8 cellular contexts compared by ENCODE assay signal in the genomic region with DNA sequence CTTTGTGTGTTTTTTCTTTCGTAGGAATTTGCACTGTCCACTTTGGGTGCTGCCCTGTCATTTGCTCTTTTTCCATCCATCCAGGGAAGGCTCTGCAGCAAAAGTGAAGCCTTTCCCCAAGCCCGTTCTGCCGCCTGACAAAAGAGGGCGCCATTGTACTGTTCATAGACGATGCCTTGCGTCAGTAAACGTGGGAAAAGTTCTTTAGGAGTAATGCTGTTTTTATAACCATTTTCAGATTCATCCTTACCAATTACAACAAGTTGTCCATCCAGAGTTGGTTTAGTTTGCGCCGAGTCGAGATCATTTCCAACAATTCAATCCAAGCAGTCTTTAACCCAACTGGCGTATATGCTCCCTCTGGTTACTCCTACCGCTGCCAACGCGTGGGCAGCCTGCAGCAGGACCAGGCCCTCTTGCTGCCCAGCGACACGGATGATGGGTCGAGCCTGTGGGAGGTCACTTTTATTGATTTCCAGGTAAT. TPM values are rescaled to one million over a fixed set of nuclear protein-coding genes. Genes with fewer than 3 reads are reported as not detected.
A peak's percentile ranks its signal among the peaks of the same experiment; 100 is the strongest.
DNase-seq lines count a peak whose midpoint lies in the region; ATAC-seq and TF ChIP-seq lines count a peak whose summit lies in the region.

No MANE protein-coding gene starts in this region.

- POLR2A ChIA-PET in CD8-positive, alpha-beta T cell (lab: Charles Lee), result no interaction called here

- H3K4me1 Mint-ChIP-seq in CD8-positive, alpha-beta T cell (ENCODE audit: low read depth), result no peaks in the 10 kb centered on the region
- no peaks in the 10 kb centered on the region for H3K4me1 Mint-ChIP-seq in activated T-helper 2 cell treated with anti-CD3 and anti-CD28 coated beads, Interferon-gamma antibody, Interleukin-2, Interleukin-4, amounts not matched to agents 10 μg/mL and 5 μg/mL and 100 μg/mL, durations not matched to agents 14 hours and 24 hours and 36 hours (ENCODE audit: low read depth)

- intact Hi-C loops in CD8-positive, alpha-beta T cell (cut with DNase I, micrococcal nuclease), result no loop called here
- intact Hi-C loops in activated T-helper 2 cell treated with anti-CD3 and anti-CD28 coated beads, Interferon-gamma antibody, Interleukin-2, Interleukin-4, amounts not matched to agents 10 μg/mL and 5 μg/mL and 100 μg/mL, durations not matched to agents 14 hours and 24 hours and 36 hours (cut with micrococcal nuclease), result loop anchor here (2.0 kb wide), 1 partner anchor 1252 kb away; no protein-coding TSS in a partner anchor
- intact Hi-C loops in prostate gland (cut with DNase I), result loop anchor here (5.0 kb wide), 1 partner anchor 40 kb away; no protein-coding TSS in a partner anchor

- no peak for TF ChIP-seq POLR2A in prostate gland (IDR thresholded peaks at IDR 0.05)

- TF ChIP-seq CTCF in CD8-positive, alpha-beta T cell (IDR thresholded peaks at IDR 0.05), result peak; percentile 44
- TF ChIP-seq CTCF in prostate gland (IDR thresholded peaks at IDR 0.05), result peak in 3 of 4 experiments; percentile 19 to 43 (median 36)

- peaks cover 6% of the 10 kb centered on the region for H3K9me3 Mint-ChIP-seq in CD8-positive, alpha-beta T cell
- peaks cover 3% of the 10 kb centered on the region for H3K9me3 Mint-ChIP-seq in activated T-helper 2 cell treated with anti-CD3 and anti-CD28 coated beads, Interferon-gamma antibody, Interleukin-2, Interleukin-4, amounts not matched to agents 10 μg/mL and 5 μg/mL and 100 μg/mL, durations not matched to agents 14 hours and 24 hours and 36 hours

- H3K27me3 ChIP-seq in CD8-positive, alpha-beta T cell (ENCODE audit: insufficient read depth, low read length), result no peaks in the 10 kb centered on the region
- H3K27me3 ChIP-seq in HAP-1 (ENCODE audit: low read depth) (no peaks in the 10 kb centered on the region), prostate gland (replicated peaks; ENCODE audit: insufficient read depth) (no peaks in the 10 kb centered on the region)

- peaks cover 5% of the 10 kb centered on the region for H3K27me3 Mint-ChIP-seq in CD8-positive, alpha-beta T cell (ENCODE audit: low read depth)
- H3K27me3 Mint-ChIP-seq in activated T-helper 2 cell treated with anti-CD3 and anti-CD28 coated beads, Interferon-gamma antibody, Interleukin-2, Interleukin-4, amounts not matched to agents 10 μg/mL and 5 μg/mL and 100 μg/mL, durations not matched to agents 14 hours and 24 hours and 36 hours (ENCODE audit: low read depth), result no peaks in the 10 kb centered on the region

- H3K27ac Mint-ChIP-seq in CD8-positive, alpha-beta T cell, result no peak overlapping the region
- H3K27ac Mint-ChIP-seq in activated T-helper 2 cell treated with anti-CD3 and anti-CD28 coated beads, Interferon-gamma antibody, Interleukin-2, Interleukin-4, amounts not matched to agents 10 μg/mL and 5 μg/mL and 100 μg/mL, durations not matched to agents 14 hours and 24 hours and 36 hours, result no peak overlapping the region

- in situ Hi-C loops in HAP-1 (cut with MboI; ENCODE audit: low sequenced_read_pairs), result loop anchor here (25.0 kb wide), 1 partner anchor 1250 kb away; no protein-coding TSS in a partner anchor

- H3K4me1 ChIP-seq in CD8-positive, alpha-beta T cell (ENCODE audit: insufficient read depth, low read length), result no peaks in the 10 kb centered on the region
- H3K4me1 ChIP-seq in HAP-1 (no peaks in the 10 kb centered on the region; the same call in 1 of the 2 replicates), prostate gland (replicated peaks) (no peaks in the 10 kb centered on the region)

- peaks cover 5% of the 10 kb centered on the region for H3K36me3 Mint-ChIP-seq in CD8-positive, alpha-beta T cell
- H3K36me3 Mint-ChIP-seq in activated T-helper 2 cell treated with anti-CD3 and anti-CD28 coated beads, Interferon-gamma antibody, Interleukin-2, Interleukin-4, amounts not matched to agents 10 μg/mL and 5 μg/mL and 100 μg/mL, durations not matched to agents 14 hours and 24 hours and 36 hours (ENCODE audit: low read depth), result no peaks in the 10 kb centered on the region

- H3K9me3 ChIP-seq in CD8-positive, alpha-beta T cell (ENCODE audit: low read length), result no peaks in the 10 kb centered on the region
- H3K9me3 ChIP-seq in HAP-1 (no peaks in the 10 kb centered on the region), prostate gland (no peaks in the 10 kb centered on the region)

- no peak overlapping the region for H3K4me3 ChIP-seq in CD8-positive, alpha-beta T cell (ENCODE audit: low read depth, low read length)
- no peak overlapping the region for H3K4me3 ChIP-seq in HAP-1
- H3K4me3 ChIP-seq in prostate gland, result no peak overlapping the region

- ATAC-seq in CD8-positive, alpha-beta T cell, result no peak
- no peak for ATAC-seq in HG03135 (IDR thresholded peaks at IDR 0.05; ENCODE audit: unreplicated experiment)

- no peaks in the 10 kb centered on the region for H3K36me3 ChIP-seq in CD8-positive, alpha-beta T cell (ENCODE audit: insufficient read depth, low read length)
- no peaks in the 10 kb centered on the region for H3K36me3 ChIP-seq in HAP-1 (replicated peaks)
- H3K36me3 ChIP-seq in prostate gland, result no peaks in the 10 kb centered on the region

- DNase-seq in CD8-positive, alpha-beta T cell, result peak in 2 of 7 experiments; percentile 7 to 20
- peak; percentile 66 to 80 for DNase-seq in HAP-1 (ENCODE audit: low spot score in 2 of 2)
- DNase-seq in NCI-H524 (lab: John Stamatoyannopoulos, UW), result peak; percentile 12 to 62
- peak; percentile 20 for DNase-seq in activated T-helper 2 cell treated with anti-CD3 and anti-CD28 coated beads, Interferon-gamma antibody, Interleukin-2, Interleukin-4, amounts not matched to agents 10 μg/mL and 5 μg/mL and 100 μg/mL, durations not matched to agents 14 hours and 24 hours and 36 hours (ENCODE audit: low spot score)
- peak; percentile 72 for DNase-seq in globus pallidus (ENCODE audit: low spot score)
- DNase-seq in prostate gland (ENCODE audit: low spot score), result no peak
- no peak for DNase-seq in stimulated activated naive CD4-positive, alpha-beta T cell treated with Interleukin-2 at 50 U/mL for 16 hours (lab: John Stamatoyannopoulos, UW)

- WGBS in prostate gland, result 59% methylated on average over 17 of the region's 17 CpGs

- CTCF ChIA-PET in CD8-positive, alpha-beta T cell (lab: Charles Lee), result interaction anchor here (0.7 to 1.7 kb wide), 7 partner anchors 17 to 1252 kb away, joined by 3 to 8 read pairs (median 4); no protein-coding TSS in a partner anchor

- no peak overlapping the region for H3K4me3 Mint-ChIP-seq in CD8-positive, alpha-beta T cell
- no peak overlapping the region for H3K4me3 Mint-ChIP-seq in activated T-helper 2 cell treated with anti-CD3 and anti-CD28 coated beads, Interferon-gamma antibody, Interleukin-2, Interleukin-4, amounts not matched to agents 10 μg/mL and 5 μg/mL and 100 μg/mL, durations not matched to agents 14 hours and 24 hours and 36 hours (ENCODE audit: low read depth)

- H3K27ac ChIP-seq in CD8-positive, alpha-beta T cell (ENCODE audit: low read depth, low read length), result no peak overlapping the region
- H3K27ac ChIP-seq in prostate gland, result no peak overlapping the region

RNA-seq across cellular contexts. Expression of gene RPS23, which starts 34.3 kb away (rescaled TPM):
- total RNA-seq in CD8-positive, alpha-beta T cell, result 1,000 to 10,000 TPM; 3,866 to 4,021 TPM
- 2,718 and 2,741 TPM in 2 replicates for total RNA-seq in activated T-helper 2 cell treated with anti-CD3 and anti-CD28 coated beads, Interferon-gamma antibody, Interleukin-2, Interleukin-4, amounts not matched to agents 10 μg/mL and 5 μg/mL and 100 μg/mL, durations not matched to agents 14 hours and 24 hours and 36 hours
- total RNA-seq in prostate gland, result 1,000 to 10,000 TPM; 1,357 to 2,937 TPM

Comparison
In these comparisons a context has a peak if more than half of its experiments do, and no peak if none do; other contexts are left out.
1. DNase-seq: peak in HAP-1 (2 of 2), NCI-H524 (2 of 2), activated T-helper 2 cell treated with anti-CD3 and anti-CD28 coated beads, Interferon-gamma antibody, Interleukin-2, Interleukin-4, amounts not matched to agents 10 μg/mL and 5 μg/mL and 100 μg/mL, durations not matched to agents 14 hours and 24 hours and 36 hours (single experiment) and globus pallidus (single experiment); none in prostate gland (single experiment) and stimulated activated naive CD4-positive, alpha-beta T cell treated with Interleukin-2 at 50 U/mL for 16 hours (single experiment).
2. intact Hi-C loops: an anchor here in activated T-helper 2 cell treated with anti-CD3 and anti-CD28 coated beads, Interferon-gamma antibody, Interleukin-2, Interleukin-4, amounts not matched to agents 10 μg/mL and 5 μg/mL and 100 μg/mL, durations not matched to agents 14 hours and 24 hours and 36 hours (2.0 kb wide) and prostate gland (5.0 kb wide); none called in CD8-positive, alpha-beta T cell.